ENCODE assay signal across 19 cellular contexts in the genomic region with DNA sequence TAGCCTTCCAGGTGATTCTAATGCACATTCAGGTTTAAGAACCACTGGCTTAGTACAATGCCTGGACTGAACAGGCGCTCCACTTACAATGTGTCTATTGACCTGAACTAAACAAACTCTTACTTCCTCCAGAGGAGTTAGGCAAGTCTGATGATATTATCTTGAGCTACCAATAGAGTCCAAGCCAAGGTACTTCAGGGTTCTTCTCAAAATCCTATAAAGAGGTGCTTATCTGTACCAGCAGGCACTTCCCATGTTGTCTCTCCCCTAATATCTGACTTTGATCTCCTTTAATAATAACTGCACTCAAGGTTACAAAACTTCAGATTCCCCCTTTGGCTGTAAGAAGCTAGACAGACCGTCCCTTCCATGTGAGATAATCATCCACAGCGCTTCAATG.
DNase-seq lines count a peak whose midpoint lies in the region; ATAC-seq and TF ChIP-seq lines count a peak whose summit lies in the region.
"Had no signal": no experiment of that assay in that cellular context is flagged by ENCODE, and none has a peak within 500 bp of the region (broad histone marks: within the 10 kb centered on the region; RNA-seq: fewer than 3 reads in every experiment).

No MANE protein-coding gene starts in this region.

- no peaks in the 10 kb centered on the region for H3K36me3 ChIP-seq in esophagus muscularis mucosa
- no peaks in the 10 kb centered on the region for H3K36me3 ChIP-seq in prostate gland
- H3K36me3 ChIP-seq in upper lobe of right lung: no peaks in the 10 kb centered on the region
- H3K36me3 ChIP-seq: SJSA1 had no signal

- TF ChIP-seq EP300 in esophagus muscularis mucosa (IDR thresholded peaks at IDR 0.05): no peak

- peak; percentile 36 for DNase-seq in SIG-M5 treated with dmso at 0.1 percent for 504 hours (lab: John Stamatoyannopoulos, UW; ENCODE audit: unreplicated experiment)
- DNase-seq in SIG-M5 (lab: John Stamatoyannopoulos, UW): no peak
- DNase-seq in esophagus muscularis mucosa (ENCODE audit: extremely low spot score): no peak
- peak; percentile 24 for DNase-seq in prostate gland (ENCODE audit: low spot score)
- DNase-seq in upper lobe of right lung: no peak
- no peak for DNase-seq in mucosa of gallbladder (ENCODE audit: low spot score)
- no peak for DNase-seq in UCSD-AML1 (lab: John Stamatoyannopoulos, UW; ENCODE audit: unreplicated experiment)
- no peak for DNase-seq in stimulated activated naive CD4-positive, alpha-beta T cell treated with Interleukin-2 at 50 U/mL for 16 hours (lab: John Stamatoyannopoulos, UW)
- DNase-seq: 8988T, COR-L47, NCI-H1417, NCI-H187, NCI-H2107, NCI-H2227 treated with DMSO at 0.1 percent for 48 hours, NCI-H510A treated with DMSO at 0.1 percent for 48 hours, NCI-H82, RPMI8226 had no signal

- H3K9me3 ChIP-seq in esophagus muscularis mucosa: no peaks in the 10 kb centered on the region
- H3K9me3 ChIP-seq in prostate gland: no peaks in the 10 kb centered on the region
- H3K9me3 ChIP-seq in upper lobe of right lung: no peaks in the 10 kb centered on the region
- H3K9me3 ChIP-seq: SJSA1 had no signal

- H3K4me1 ChIP-seq in esophagus muscularis mucosa: peaks cover 8 to 57% (median 46%) of the 10 kb centered on the region in 4 donors
- H3K4me1 ChIP-seq in prostate gland (replicated peaks): no peaks in the 10 kb centered on the region
- H3K4me1 ChIP-seq in upper lobe of right lung: no peaks in the 10 kb centered on the region

- intact Hi-C loops in esophagus muscularis mucosa (cut with DNase I) (no loop called here), prostate gland (cut with DNase I) (no loop called here), upper lobe of right lung (cut with DNase I) (no loop called here)

- TF ChIP-seq CTCF in esophagus muscularis mucosa (IDR thresholded peaks at IDR 0.05) (no peak), prostate gland (IDR thresholded peaks at IDR 0.05) (no peak), upper lobe of right lung (IDR thresholded peaks at IDR 0.05) (no peak)

- WGBS in esophagus muscularis mucosa: 97% methylated on average over 3 of the region's 3 CpGs
- WGBS in prostate gland: 46% methylated on average over 3 of the region's 3 CpGs

- ATAC-seq in upper lobe of right lung: peak; percentile 70
- ATAC-seq: K562 had no signal

- H3K4me3 ChIP-seq in esophagus muscularis mucosa (no peak overlapping the region), prostate gland (no peak overlapping the region), upper lobe of right lung (no peak overlapping the region)
- H3K4me3 ChIP-seq: K562, SJSA1 had no signal

- no peaks in the 10 kb centered on the region for H3K27me3 ChIP-seq in esophagus muscularis mucosa
- no peaks in the 10 kb centered on the region for H3K27me3 ChIP-seq in prostate gland (replicated peaks; ENCODE audit: insufficient read depth)
- no peaks in the 10 kb centered on the region for H3K27me3 ChIP-seq in upper lobe of right lung
- H3K27me3 ChIP-seq: SJSA1 had no signal

- H3K27ac ChIP-seq in esophagus muscularis mucosa (replicated peaks in 1 of 4) (peak overlapping the region; percentile 69 to 90 (median 85)), prostate gland (peak overlapping the region; percentile 16 to 54), upper lobe of right lung (no peak overlapping the region)
- H3K27ac ChIP-seq: SJSA1 had no signal

- TF ChIP-seq POLR2A in esophagus muscularis mucosa (IDR thresholded peaks at IDR 0.05; ENCODE audit: low read depth) (no peak), prostate gland (IDR thresholded peaks at IDR 0.05) (no peak)

Comparison
In these comparisons a context has a peak if more than half of its experiments do, and no peak if none do; other contexts are left out.
1. DNase-seq: peak in SIG-M5 treated with dmso at 0.1 percent for 504 hours (single experiment) and prostate gland (single experiment); none in SIG-M5 (single experiment), esophagus muscularis mucosa (single experiment), upper lobe of right lung (single experiment), mucosa of gallbladder (single experiment), UCSD-AML1 (single experiment) and stimulated activated naive CD4-positive, alpha-beta T cell treated with Interleukin-2 at 50 U/mL for 16 hours (single experiment).